ENCODE assay signal across 20 cellular contexts in the genomic region with DNA sequence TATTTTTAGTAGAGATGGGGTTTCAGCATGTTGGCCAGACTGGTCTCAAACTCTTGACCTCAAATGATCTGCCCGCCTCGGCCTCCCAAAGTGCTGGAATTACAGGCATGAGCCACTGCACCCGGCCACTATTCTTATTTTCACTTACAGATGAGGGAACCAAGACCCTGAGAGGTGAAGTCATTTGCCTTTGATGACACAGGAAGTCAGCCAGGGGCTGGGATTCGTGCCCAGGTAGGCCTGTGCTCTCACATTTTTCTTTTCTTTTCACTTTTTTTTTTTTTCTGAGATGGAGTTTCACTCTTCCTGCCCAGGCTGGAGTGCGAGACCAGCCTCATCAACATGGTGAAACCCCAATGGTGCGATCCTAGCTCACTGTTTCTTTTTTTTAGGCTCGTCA. TPM values are rescaled to one million over a fixed set of nuclear protein-coding genes. Genes with fewer than 3 reads are reported as not detected.
A peak's percentile ranks its signal among the peaks of the same experiment; 100 is the strongest.
DNase-seq lines count a peak whose midpoint lies in the region; ATAC-seq and TF ChIP-seq lines count a peak whose summit lies in the region.
"Had no signal": no experiment of that assay in that cellular context is flagged by ENCODE, and none has a peak within 500 bp of the region (broad histone marks: within the 10 kb centered on the region; RNA-seq: fewer than 3 reads in every experiment).

No MANE protein-coding gene starts in this region.

- peaks cover 42% of the 10 kb centered on the region for H3K79me2 ChIP-seq in fibroblast of lung (ENCODE audit: control insufficient read depth, insufficient read depth, low read length)

- peak overlapping the region; percentile 91 for H3K27ac Mint-ChIP-seq in activated T-cell treated with anti-CD3 and anti-CD28 coated beads, Interleukin-2, amount 50 U/mL, for 72 hours
- H3K27ac Mint-ChIP-seq in activated T-helper 1 cell treated with anti-CD3 and anti-CD28 coated beads, Interleukin-12 subunit alpha, Interleukin-12 subunit beta, Interleukin-2, Interleukin-4 antibody, amounts not matched to agents 30 ng/mL and 10 ng/mL and 1 ng/mL, durations not matched to agents 14 hours and 24 hours and 36 hours: peak overlapping the region; percentile 67
- H3K27ac Mint-ChIP-seq: IgD-negative memory B cell; stimulated activated effector memory CD8-positive, alpha-beta T cell treated with anti-CD3 and anti-CD28 coated beads, Interleukin-12 subunit alpha, Interleukin-12 subunit beta, amount 100 ng/mL, for 72 hours had no signal

- peak overlapping the region; percentile 19 to 32 for H3K4me3 Mint-ChIP-seq in activated T-cell treated with anti-CD3 and anti-CD28 coated beads, Interleukin-2, amount 50 U/mL, for 72 hours
- no peak overlapping the region for H3K4me3 Mint-ChIP-seq in activated T-cell treated with anti-CD3 and anti-CD28 coated beads, Interleukin-2, amount 50 U/mL, for 4 hours
- no peak overlapping the region for H3K4me3 Mint-ChIP-seq in activated T-helper 1 cell treated with anti-CD3 and anti-CD28 coated beads, Interleukin-12 subunit alpha, Interleukin-12 subunit beta, Interleukin-2, Interleukin-4 antibody, amounts not matched to agents 30 ng/mL and 10 ng/mL and 1 ng/mL, durations not matched to agents 14 hours and 24 hours and 36 hours
- H3K4me3 Mint-ChIP-seq: IgD-negative memory B cell; neural crest cell; stimulated activated effector memory CD8-positive, alpha-beta T cell treated with anti-CD3 and anti-CD28 coated beads, Interleukin-12 subunit alpha, Interleukin-12 subunit beta, amount 100 ng/mL, for 72 hours had no signal

- H3K27me3 ChIP-seq in fibroblast of lung (ENCODE audit: control insufficient read depth, insufficient read depth, low read length): no peaks in the 10 kb centered on the region
- H3K27me3 ChIP-seq in thoracic aorta (replicated peaks; ENCODE audit: insufficient read depth): no peaks in the 10 kb centered on the region
- H3K27me3 ChIP-seq: right lobe of liver had no signal

- H3K36me3 ChIP-seq in fibroblast of lung (ENCODE audit: control insufficient read depth, insufficient read depth, low read length): peaks cover 7% of the 10 kb centered on the region
- H3K36me3 ChIP-seq in thoracic aorta: no peaks in the 10 kb centered on the region
- H3K36me3 ChIP-seq: right lobe of liver had no signal

- no peaks in the 10 kb centered on the region for H3K9me3 ChIP-seq in fibroblast of lung (ENCODE audit: control insufficient read depth, insufficient read depth, low read depth, low read length)
- no peaks in the 10 kb centered on the region for H3K9me3 ChIP-seq in thoracic aorta
- H3K9me3 ChIP-seq: right lobe of liver had no signal

- H4K20me1 ChIP-seq in fibroblast of lung (ENCODE audit: control insufficient read depth, extremely low read depth, insufficient read depth, low read length): no peaks in the 10 kb centered on the region

- intact Hi-C loops in activated T-helper 1 cell treated with anti-CD3 and anti-CD28 coated beads, Interleukin-12 subunit alpha, Interleukin-12 subunit beta, Interleukin-2, Interleukin-4 antibody, amounts not matched to agents 30 ng/mL and 10 ng/mL and 1 ng/mL, durations not matched to agents 14 hours and 24 hours and 36 hours (cut with micrococcal nuclease): no loop called here

- no peak overlapping the region for H3K9ac ChIP-seq in fibroblast of lung (ENCODE audit: insufficient read depth, low read length)

- no peaks in the 10 kb centered on the region for H3K36me3 Mint-ChIP-seq in activated T-cell treated with anti-CD3 and anti-CD28 coated beads, Interleukin-2, amount 50 U/mL, for 72 hours (ENCODE audit: insufficient read depth in 2 of 2)
- no peaks in the 10 kb centered on the region for H3K36me3 Mint-ChIP-seq in activated T-cell treated with anti-CD3 and anti-CD28 coated beads, Interleukin-2, amount 50 U/mL, for 4 hours (ENCODE audit: insufficient read depth)
- peaks cover 1% of the 10 kb centered on the region for H3K36me3 Mint-ChIP-seq in activated T-helper 1 cell treated with anti-CD3 and anti-CD28 coated beads, Interleukin-12 subunit alpha, Interleukin-12 subunit beta, Interleukin-2, Interleukin-4 antibody, amounts not matched to agents 30 ng/mL and 10 ng/mL and 1 ng/mL, durations not matched to agents 14 hours and 24 hours and 36 hours (ENCODE audit: low read depth)
- H3K36me3 Mint-ChIP-seq: IgD-negative memory B cell had no signal

- ATAC-seq in activated T-cell treated with anti-CD3 and anti-CD28 coated beads, Interleukin-2, amount 50 U/mL, for 72 hours (replicated peaks in 1 of 2): peak in 1 of 2 donors; percentile 22
- ATAC-seq in activated T-cell treated with anti-CD3 and anti-CD28 coated beads, Interleukin-2, amount 50 U/mL, for 4 hours: no peak
- no peak for ATAC-seq in thoracic aorta (ENCODE audit: insufficient number of reproducible peaks, low FRiP score, low read depth)
- ATAC-seq: stimulated activated effector memory CD8-positive, alpha-beta T cell treated with anti-CD3 and anti-CD28 coated beads, Interleukin-12 subunit alpha, Interleukin-12 subunit beta, amount 100 ng/mL, for 72 hours had no signal

- TF ChIP-seq CTCF in fibroblast of lung (conservative IDR thresholded peaks at IDR 0.05 in 1 of 2, IDR thresholded peaks at IDR 0.05 in 1 of 2; ENCODE audit: low read depth in 1 of 2, low read length in 2 of 2) (no peak), thoracic aorta (IDR thresholded peaks at IDR 0.05) (no peak)

- H3K4me1 Mint-ChIP-seq in activated T-cell treated with anti-CD3 and anti-CD28 coated beads, Interleukin-2, amount 50 U/mL, for 72 hours (ENCODE audit: low read depth): peaks cover 31% of the 10 kb centered on the region
- H3K4me1 Mint-ChIP-seq in activated T-cell treated with anti-CD3 and anti-CD28 coated beads, Interleukin-2, amount 50 U/mL, for 4 hours (ENCODE audit: low read depth): peaks cover 13% of the 10 kb centered on the region
- peaks cover 5% of the 10 kb centered on the region for H3K4me1 Mint-ChIP-seq in activated T-helper 1 cell treated with anti-CD3 and anti-CD28 coated beads, Interleukin-12 subunit alpha, Interleukin-12 subunit beta, Interleukin-2, Interleukin-4 antibody, amounts not matched to agents 30 ng/mL and 10 ng/mL and 1 ng/mL, durations not matched to agents 14 hours and 24 hours and 36 hours (ENCODE audit: low read depth)

- H3K4me1 ChIP-seq in fibroblast of lung (ENCODE audit: control insufficient read depth, extremely low read depth, insufficient read depth, low read length): peaks cover 31% of the 10 kb centered on the region
- peaks cover 66 to 96% of the 10 kb centered on the region in 2 donors for H3K4me1 ChIP-seq in thoracic aorta (ENCODE audit: control insufficient read depth in 1 of 2, low read depth in 2 of 2)

- H3K4me3 ChIP-seq in fibroblast of lung (replicated peaks in 1 of 4; ENCODE audit: control extremely low read depth in 1 of 4, insufficient read depth in 1 of 4, low read depth in 3 of 4, low read length in 4 of 4) (no peak overlapping the region), thoracic aorta (peak overlapping the region; percentile 19)
- H3K4me3 ChIP-seq: right lobe of liver had no signal

- H3K9me3 Mint-ChIP-seq in activated T-cell treated with anti-CD3 and anti-CD28 coated beads, Interleukin-2, amount 50 U/mL, for 72 hours: no peaks in the 10 kb centered on the region
- H3K9me3 Mint-ChIP-seq in activated T-cell treated with anti-CD3 and anti-CD28 coated beads, Interleukin-2, amount 50 U/mL, for 4 hours: no peaks in the 10 kb centered on the region
- H3K9me3 Mint-ChIP-seq in activated T-helper 1 cell treated with anti-CD3 and anti-CD28 coated beads, Interleukin-12 subunit alpha, Interleukin-12 subunit beta, Interleukin-2, Interleukin-4 antibody, amounts not matched to agents 30 ng/mL and 10 ng/mL and 1 ng/mL, durations not matched to agents 14 hours and 24 hours and 36 hours: no peaks in the 10 kb centered on the region
- H3K9me3 Mint-ChIP-seq: IgD-negative memory B cell; neural crest cell; stimulated activated effector memory CD8-positive, alpha-beta T cell treated with anti-CD3 and anti-CD28 coated beads, Interleukin-12 subunit alpha, Interleukin-12 subunit beta, amount 100 ng/mL, for 72 hours had no signal

- H3K27me3 Mint-ChIP-seq in activated T-cell treated with anti-CD3 and anti-CD28 coated beads, Interleukin-2, amount 50 U/mL, for 72 hours (ENCODE audit: low read depth): no peaks in the 10 kb centered on the region
- no peaks in the 10 kb centered on the region for H3K27me3 Mint-ChIP-seq in activated T-cell treated with anti-CD3 and anti-CD28 coated beads, Interleukin-2, amount 50 U/mL, for 4 hours (ENCODE audit: low read depth)
- no peaks in the 10 kb centered on the region for H3K27me3 Mint-ChIP-seq in activated T-helper 1 cell treated with anti-CD3 and anti-CD28 coated beads, Interleukin-12 subunit alpha, Interleukin-12 subunit beta, Interleukin-2, Interleukin-4 antibody, amounts not matched to agents 30 ng/mL and 10 ng/mL and 1 ng/mL, durations not matched to agents 14 hours and 24 hours and 36 hours (ENCODE audit: insufficient read depth)
- H3K27me3 Mint-ChIP-seq: IgD-negative memory B cell had no signal

- no peak for DNase-seq in activated T-cell treated with anti-CD3 and anti-CD28 coated beads, Interleukin-2, amount 50 U/mL, for 72 hours
- DNase-seq in activated T-cell treated with anti-CD3 and anti-CD28 coated beads, Interleukin-2, amount 50 U/mL, for 4 hours: no peak
- no peak for DNase-seq in activated T-helper 1 cell treated with anti-CD3 and anti-CD28 coated beads, Interleukin-12 subunit alpha, Interleukin-12 subunit beta, Interleukin-2, Interleukin-4 antibody, amounts not matched to agents 30 ng/mL and 10 ng/mL and 1 ng/mL, durations not matched to agents 14 hours and 24 hours and 36 hours (ENCODE audit: low spot score)
- DNase-seq in fibroblast of lung (ENCODE audit: low read depth in 2 of 2) (peak in 1 of 2 donors; percentile 48), thoracic aorta (ENCODE audit: low spot score) (no peak), UCSD-AML1 (lab: John Stamatoyannopoulos, UW; ENCODE audit: unreplicated experiment) (no peak), NCI-H2081 (lab: John Stamatoyannopoulos, UW) (no peak), DMS153 treated with DMSO at 0.1 percent for 48 hours (lab: John Stamatoyannopoulos, UW; ENCODE audit: unreplicated experiment) (no peak)
- DNase-seq: activated T-cell treated with anti-CD3 and anti-CD28 coated beads, Interleukin-2, amount 50 U/mL, for 48 hours; caudate nucleus; GOT3; hypothalamus; NCI-H1092 treated with DMSO at 0.1 percent for 48 hours; NCI-H226; right lobe of liver; stimulated activated CD4-positive, alpha-beta T cell treated with anti-CD3 and anti-CD28 coated beads, Interleukin-4, amount 100 ng/mL, for 4 hours had no signal

- H2AFZ ChIP-seq in fibroblast of lung (ENCODE audit: low read length): no peak overlapping the region

- no peak overlapping the region for H3K4me2 ChIP-seq in fibroblast of lung (ENCODE audit: extremely low read depth, insufficient read depth, low read length)

- H3K27ac ChIP-seq in fibroblast of lung (ENCODE audit: insufficient read depth, low read length): peak overlapping the region; percentile 36
- peak overlapping the region; percentile 80 to 95 for H3K27ac ChIP-seq in thoracic aorta
- H3K27ac ChIP-seq: epithelial cell of prostate had no signal

RNA-seq across cellular contexts. Expression of gene ENG, which starts 22.2 kb away (rescaled TPM):
- 10 to 100 TPM; 11.1 to 14.4 TPM for total RNA-seq in activated T-cell treated with anti-CD3 and anti-CD28 coated beads, Interleukin-2, amount 50 U/mL, for 72 hours
- total RNA-seq in activated T-cell treated with anti-CD3 and anti-CD28 coated beads, Interleukin-2, amount 50 U/mL, for 4 hours: 10 to 100 TPM; 10.7 to 20.3 (median 14.8) TPM
- 32.2 and 33.0 TPM in 2 replicates for total RNA-seq in activated T-helper 1 cell treated with anti-CD3 and anti-CD28 coated beads, Interleukin-12 subunit alpha, Interleukin-12 subunit beta, Interleukin-2, Interleukin-4 antibody, amounts not matched to agents 30 ng/mL and 10 ng/mL and 1 ng/mL, durations not matched to agents 14 hours and 24 hours and 36 hours
- total RNA-seq in fibroblast of lung (11.8 and 30.4 TPM in 2 replicates), thoracic aorta (100 to 1,000 TPM; 239 to 268 TPM)
- 59.0 and 62.7 TPM in 2 replicates for polyA plus RNA-seq in fibroblast of lung
- polyA plus RNA-seq in fibroblast of lung (2012): 207 and 223 TPM in 2 replicates
- polyA minus RNA-seq in fibroblast of lung (ENCODE audit: low replicate concordance): 246 and 253 TPM in 2 replicates

RNA-seq across cellular contexts. Expression of gene FPGS, which starts 29.6 kb away (rescaled TPM):
- total RNA-seq in activated T-cell treated with anti-CD3 and anti-CD28 coated beads, Interleukin-2, amount 50 U/mL, for 72 hours: 10 to 100 TPM; 53.4 to 57.6 TPM
- 100 to 1,000 TPM; 137 to 149 (median 141) TPM for total RNA-seq in activated T-cell treated with anti-CD3 and anti-CD28 coated beads, Interleukin-2, amount 50 U/mL, for 4 hours
- 128 and 130 TPM in 2 replicates for total RNA-seq in activated T-helper 1 cell treated with anti-CD3 and anti-CD28 coated beads, Interleukin-12 subunit alpha, Interleukin-12 subunit beta, Interleukin-2, Interleukin-4 antibody, amounts not matched to agents 30 ng/mL and 10 ng/mL and 1 ng/mL, durations not matched to agents 14 hours and 24 hours and 36 hours
- total RNA-seq in fibroblast of lung (58.6 and 77.0 TPM in 2 replicates), thoracic aorta (100 to 1,000 TPM; 119 to 136 TPM)
- polyA plus RNA-seq in fibroblast of lung: 42.4 and 43.2 TPM in 2 replicates
- 56.1 and 62.0 TPM in 2 replicates for polyA plus RNA-seq in fibroblast of lung (2012)
- 131 and 189 TPM in 2 replicates for polyA minus RNA-seq in fibroblast of lung (ENCODE audit: low replicate concordance)

RNA-seq across cellular contexts. Expression of gene AK1, which starts 45.2 kb away (rescaled TPM):
- 10 to 100 TPM; 37.7 to 41.9 TPM for total RNA-seq in activated T-cell treated with anti-CD3 and anti-CD28 coated beads, Interleukin-2, amount 50 U/mL, for 72 hours
- 1 to 10 TPM; 3.6 to 6.4 (median 5.0) TPM for total RNA-seq in activated T-cell treated with anti-CD3 and anti-CD28 coated beads, Interleukin-2, amount 50 U/mL, for 4 hours
- total RNA-seq in activated T-helper 1 cell treated with anti-CD3 and anti-CD28 coated beads, Interleukin-12 subunit alpha, Interleukin-12 subunit beta, Interleukin-2, Interleukin-4 antibody, amounts not matched to agents 30 ng/mL and 10 ng/mL and 1 ng/mL, durations not matched to agents 14 hours and 24 hours and 36 hours: 17.2 and 20.8 TPM in 2 replicates
- total RNA-seq in fibroblast of lung (46.7 and 47.6 TPM in 2 replicates), thoracic aorta (10 to 100 TPM; 35.1 to 77.7 TPM)
- polyA plus RNA-seq in fibroblast of lung: 73.1 and 80.6 TPM in 2 replicates
- 139 and 154 TPM in 2 replicates for polyA plus RNA-seq in fibroblast of lung (2012)
- 75.8 and 109 TPM in 2 replicates for polyA minus RNA-seq in fibroblast of lung (ENCODE audit: low replicate concordance)

RNA-seq across cellular contexts. Expression of gene CDK9, which starts 46.4 kb away (rescaled TPM):
- 100 to 1,000 TPM in 1 of 2 donors, 10 to 100 TPM in 1; 99.4 to 105 TPM for total RNA-seq in activated T-cell treated with anti-CD3 and anti-CD28 coated beads, Interleukin-2, amount 50 U/mL, for 72 hours
- 10 to 100 TPM; 66.9 to 91.5 (median 82.5) TPM for total RNA-seq in activated T-cell treated with anti-CD3 and anti-CD28 coated beads, Interleukin-2, amount 50 U/mL, for 4 hours
- 97.3 and 105 TPM in 2 replicates for total RNA-seq in activated T-helper 1 cell treated with anti-CD3 and anti-CD28 coated beads, Interleukin-12 subunit alpha, Interleukin-12 subunit beta, Interleukin-2, Interleukin-4 antibody, amounts not matched to agents 30 ng/mL and 10 ng/mL and 1 ng/mL, durations not matched to agents 14 hours and 24 hours and 36 hours
- total RNA-seq in fibroblast of lung (49.6 and 54.8 TPM in 2 replicates), thoracic aorta (100 to 1,000 TPM; 104 to 111 TPM)
- 76.6 and 82.2 TPM in 2 replicates for polyA plus RNA-seq in fibroblast of lung
- 55.0 and 55.3 TPM in 2 replicates for polyA plus RNA-seq in fibroblast of lung (2012)
- polyA minus RNA-seq in fibroblast of lung (ENCODE audit: low replicate concordance): 48.6 and 85.8 TPM in 2 replicates

RNA-seq across cellular contexts. Expression of gene SH2D3C, which starts 53.8 kb away (rescaled TPM):
- 10 to 100 TPM; 59.5 to 65.8 TPM for total RNA-seq in activated T-cell treated with anti-CD3 and anti-CD28 coated beads, Interleukin-2, amount 50 U/mL, for 72 hours
- 10 to 100 TPM in 1 of 3 donors, 1 to 10 TPM in 2; 5.9 to 10.8 (median 7.0) TPM for total RNA-seq in activated T-cell treated with anti-CD3 and anti-CD28 coated beads, Interleukin-2, amount 50 U/mL, for 4 hours
- 30.0 and 30.4 TPM in 2 replicates for total RNA-seq in activated T-helper 1 cell treated with anti-CD3 and anti-CD28 coated beads, Interleukin-12 subunit alpha, Interleukin-12 subunit beta, Interleukin-2, Interleukin-4 antibody, amounts not matched to agents 30 ng/mL and 10 ng/mL and 1 ng/mL, durations not matched to agents 14 hours and 24 hours and 36 hours
- total RNA-seq in fibroblast of lung (0.26 TPM in 1 of 2 replicates, not detected in the other), thoracic aorta (10 to 100 TPM in 1 of 2 donors, 1 to 10 TPM in 1; 5.3 to 13.1 TPM)
- polyA plus RNA-seq in fibroblast of lung: 1.2 TPM in 1 of 2 replicates, not detected in the other
- polyA plus RNA-seq in fibroblast of lung (2012): 2.2 TPM in 1 of 2 replicates, not detected in the other
- 4.4 TPM in 1 of 2 replicates, not detected in the other for polyA minus RNA-seq in fibroblast of lung (ENCODE audit: low replicate concordance)

Comparison
In these comparisons a context has a peak if more than half of its experiments do, and no peak if none do; other contexts are left out.
1. H3K4me3 Mint-ChIP-seq: peak in activated T-cell treated with anti-CD3 and anti-CD28 coated beads, Interleukin-2, amount 50 U/mL, for 72 hours (2 of 2); none in activated T-cell treated with anti-CD3 and anti-CD28 coated beads, Interleukin-2, amount 50 U/mL, for 4 hours (single experiment) and activated T-helper 1 cell treated with anti-CD3 and anti-CD28 coated beads, Interleukin-12 subunit alpha, Interleukin-12 subunit beta, Interleukin-2, Interleukin-4 antibody, amounts not matched to agents 30 ng/mL and 10 ng/mL and 1 ng/mL, durations not matched to agents 14 hours and 24 hours and 36 hours (single experiment).